8 cellular contexts compared by ENCODE assay signal in genomic region chr16:30206283-30206651, GRCh38. TPM values are rescaled to one million over a fixed set of nuclear protein-coding genes. Genes with fewer than 3 reads are reported as not detected.
DNase-seq lines count a peak whose midpoint lies in the region; ATAC-seq and TF ChIP-seq lines count a peak whose summit lies in the region.
"Not testable (repeated sequence)": the region's sequence is repeated elsewhere in the genome, so short reads cannot be mapped to it uniquely, and the experiment has no call there.

No MANE protein-coding gene starts in this region.

- H2AFZ ChIP-seq in PC-3 (ENCODE audit: low read length) = not testable (repeated sequence)

- not testable (repeated sequence) for H3K9me3 ChIP-seq in CD4-positive, CD25-positive, alpha-beta regulatory T cell (ENCODE audit: control insufficient read depth in 2 of 2, low read length in 2 of 2); PC-3 (ENCODE audit: low read length); mesodermal cell (ENCODE audit: control insufficient read depth, low read length); tibial nerve

- not testable (repeated sequence) for H3K79me2 ChIP-seq in PC-3 (ENCODE audit: low read length)

- not testable (repeated sequence) for DNase-seq in CD4-positive, CD25-positive, alpha-beta regulatory T cell; PC-3; activated CD8-positive, alpha-beta T cell treated with anti-CD3 and anti-CD28 coated beads, Interleukin-2, amount 10 ng/mL, durations not matched to agents 7 days and 5 days; central memory CD8-positive, alpha-beta T cell (ENCODE audit: low spot score in 2 of 2); left cardiac atrium; sciatic nerve (ENCODE audit: low spot score); tibial nerve (ENCODE audit: low spot score in 2 of 2)

- not testable (repeated sequence) for H3K27ac Mint-ChIP-seq in CD4-positive, CD25-positive, alpha-beta regulatory T cell; activated CD8-positive, alpha-beta T cell treated with anti-CD3 and anti-CD28 coated beads, Interleukin-2, amount 10 ng/mL, durations not matched to agents 7 days and 5 days; central memory CD8-positive, alpha-beta T cell (ENCODE audit: low read depth)

- TF ChIP-seq CTCF in PC-3 (conservative IDR thresholded peaks at IDR 0.05; ENCODE audit: low read depth, low read length); tibial nerve (IDR thresholded peaks at IDR 0.05): not testable (repeated sequence)

- ATAC-seq in CD4-positive, CD25-positive, alpha-beta regulatory T cell (ENCODE audit: low read depth in 2 of 2) = peak; percentile 47 to 55
- peak; percentile 28 for ATAC-seq in PC-3
- ATAC-seq in activated CD8-positive, alpha-beta T cell treated with anti-CD3 and anti-CD28 coated beads, Interleukin-2, amount 10 ng/mL, durations not matched to agents 7 days and 5 days = peak; percentile 66
- ATAC-seq in central memory CD8-positive, alpha-beta T cell (replicated peaks; ENCODE audit: extremely low read depth, poor library complexity, severe bottlenecking) = peak; percentile 57
- ATAC-seq in left cardiac atrium = peak; percentile 24 to 44
- ATAC-seq in sciatic nerve = peak; percentile 11

- H3K36me3 Mint-ChIP-seq in CD4-positive, CD25-positive, alpha-beta regulatory T cell; activated CD8-positive, alpha-beta T cell treated with anti-CD3 and anti-CD28 coated beads, Interleukin-2, amount 10 ng/mL, durations not matched to agents 7 days and 5 days (ENCODE audit: low read depth); central memory CD8-positive, alpha-beta T cell (ENCODE audit: insufficient read depth): not testable (repeated sequence)

- H3K4me1 ChIP-seq in CD4-positive, CD25-positive, alpha-beta regulatory T cell (ENCODE audit: control insufficient read depth, insufficient read depth, low read length, poor library complexity, severe bottlenecking); PC-3 (ENCODE audit: insufficient read depth, low read length); mesodermal cell (ENCODE audit: control insufficient read depth, insufficient read depth, low read length, poor library complexity, severe bottlenecking); tibial nerve: not testable (repeated sequence)

- not testable (repeated sequence) for H3K36me3 ChIP-seq in CD4-positive, CD25-positive, alpha-beta regulatory T cell (ENCODE audit: control insufficient read depth, insufficient read depth, low read length); PC-3 (ENCODE audit: low read depth, low read length); mesodermal cell (ENCODE audit: control insufficient read depth, insufficient read depth, low read length); tibial nerve

- TF ChIP-seq EP300 in tibial nerve (IDR thresholded peaks at IDR 0.05) = not testable (repeated sequence)

- not testable (repeated sequence) for H3K27me3 ChIP-seq in CD4-positive, CD25-positive, alpha-beta regulatory T cell (ENCODE audit: control insufficient read depth, insufficient read depth, low read length); PC-3 (ENCODE audit: low read length); tibial nerve

- H3K27ac ChIP-seq in CD4-positive, CD25-positive, alpha-beta regulatory T cell (ENCODE audit: insufficient read depth, low read length, poor library complexity, severe bottlenecking); PC-3 (ENCODE audit: low read length); mesodermal cell (ENCODE audit: low read depth, low read length, severe bottlenecking); tibial nerve: not testable (repeated sequence)

- H3F3A ChIP-seq in PC-3 (ENCODE audit: low read length, unreplicated experiment) = not testable (repeated sequence)

- not testable (repeated sequence) for H3K9ac ChIP-seq in PC-3 (ENCODE audit: low read length)

- peak overlapping the region; percentile 65; the same call in 1 of the 2 replicates for H3K4me2 ChIP-seq in PC-3 (ENCODE audit: low read length)

- CTCF ChIA-PET in PC-3 (lab: Charles Lee); activated CD8-positive, alpha-beta T cell treated with anti-CD3 and anti-CD28 coated beads, Interleukin-2, amount 10 ng/mL, durations not matched to agents 7 days and 5 days (lab: Charles Lee): not testable (repeated sequence)

- not testable (repeated sequence) for BruUV-seq in PC-3 (replicated peaks; lab: Mats Ljungman, UMichigan)

- not testable (repeated sequence) for H3K4me3 Mint-ChIP-seq in CD4-positive, CD25-positive, alpha-beta regulatory T cell; activated CD8-positive, alpha-beta T cell treated with anti-CD3 and anti-CD28 coated beads, Interleukin-2, amount 10 ng/mL, durations not matched to agents 7 days and 5 days; central memory CD8-positive, alpha-beta T cell

- intact Hi-C loops in PC-3 (cut with micrococcal nuclease); left cardiac atrium (cut with DNase I); sciatic nerve (cut with DNase I): not testable (repeated sequence)

- H3K4me1 Mint-ChIP-seq in CD4-positive, CD25-positive, alpha-beta regulatory T cell; activated CD8-positive, alpha-beta T cell treated with anti-CD3 and anti-CD28 coated beads, Interleukin-2, amount 10 ng/mL, durations not matched to agents 7 days and 5 days (ENCODE audit: low read depth); central memory CD8-positive, alpha-beta T cell: not testable (repeated sequence)

- H4K20me1 ChIP-seq in PC-3 (ENCODE audit: low read length) = not testable (repeated sequence)

- not testable (repeated sequence) for H3K9me2 ChIP-seq in PC-3 (replicated peaks; ENCODE audit: low read length)

- not testable (repeated sequence) for H3K27me3 Mint-ChIP-seq in CD4-positive, CD25-positive, alpha-beta regulatory T cell; activated CD8-positive, alpha-beta T cell treated with anti-CD3 and anti-CD28 coated beads, Interleukin-2, amount 10 ng/mL, durations not matched to agents 7 days and 5 days (ENCODE audit: low read depth); central memory CD8-positive, alpha-beta T cell

- H3K4me3 ChIP-seq in CD4-positive, CD25-positive, alpha-beta regulatory T cell (ENCODE audit: low read depth, low read length) = not testable (repeated sequence)
- H3K4me3 ChIP-seq in PC-3 (ENCODE audit: low read length) (peak overlapping the region; percentile 56; the same call in 1 of the 2 replicates), mesodermal cell (ENCODE audit: extremely low read depth, insufficient read depth, low read length, poor library complexity, severe bottlenecking) (peak overlapping the region; percentile 31), tibial nerve (peak overlapping the region; percentile 26 to 54 (median 52))

- POLR2A ChIA-PET in PC-3 (lab: Charles Lee; ENCODE audit: unreplicated experiment); activated CD8-positive, alpha-beta T cell treated with anti-CD3 and anti-CD28 coated beads, Interleukin-2, amount 10 ng/mL, durations not matched to agents 7 days and 5 days (lab: Charles Lee): not testable (repeated sequence)

- not testable (repeated sequence) for H3K9me3 Mint-ChIP-seq in CD4-positive, CD25-positive, alpha-beta regulatory T cell; activated CD8-positive, alpha-beta T cell treated with anti-CD3 and anti-CD28 coated beads, Interleukin-2, amount 10 ng/mL, durations not matched to agents 7 days and 5 days (ENCODE audit: insufficient read depth); central memory CD8-positive, alpha-beta T cell

- no CpG with 5 or more reads among the region's 30 CpGs for WGBS in mesodermal cell (ENCODE audit: insufficient coverage in 2 of 2), 2 experiments
- no CpG with 5 or more reads among the region's 30 CpGs for WGBS in tibial nerve, 2 donors

- not testable (repeated sequence) for TF ChIP-seq POLR2A in tibial nerve (IDR thresholded peaks at IDR 0.05)

RNA-seq across cellular contexts. Expression of gene SULT1A3, which starts 7.2 kb away (rescaled TPM):
- 19.3 TPM for total RNA-seq in CD4-positive, CD25-positive, alpha-beta regulatory T cell
- 1 to 10 TPM in 1 of 4 donors, under 1 TPM in 2, not detected in 1; 0.71 to 1.5 (median 0.91) TPM for polyA plus RNA-seq in CD4-positive, CD25-positive, alpha-beta regulatory T cell
- total RNA-seq in PC-3 (2014; rRNA removed) = 8.5 and 14.6 TPM in 2 replicates
- 10 to 100 TPM; 28.9 to 32.8 TPM for total RNA-seq in activated CD8-positive, alpha-beta T cell treated with anti-CD3 and anti-CD28 coated beads, Interleukin-2, amount 10 ng/mL, durations not matched to agents 7 days and 5 days
- 10 to 100 TPM; 12.0 to 22.6 TPM for total RNA-seq in left cardiac atrium
- polyA plus RNA-seq in mesodermal cell (2013, experiment 1 of 2) = 26.6 TPM
- polyA plus RNA-seq in mesodermal cell (2013, experiment 2 of 2) = 18.2 TPM
- total RNA-seq in sciatic nerve = 21.0 TPM
- 10 to 100 TPM in 3 of 4 donors, 1 to 10 TPM in 1; 9.8 to 55.3 (median 32.9) TPM for total RNA-seq in tibial nerve

RNA-seq across cellular contexts. Expression of gene SLX1A, which starts 12.6 kb away (rescaled TPM):
- 50.3 TPM for total RNA-seq in CD4-positive, CD25-positive, alpha-beta regulatory T cell
- polyA plus RNA-seq in CD4-positive, CD25-positive, alpha-beta regulatory T cell = 100 to 1,000 TPM in 3 of 4 donors, 10 to 100 TPM in 1; 56.8 to 136 (median 102) TPM
- total RNA-seq in PC-3 (2014; rRNA removed) (83.4 and 91.9 TPM in 2 replicates), left cardiac atrium (10 to 100 TPM; 18.7 to 24.8 TPM), sciatic nerve (18.5 TPM), tibial nerve (10 to 100 TPM; 45.7 to 68.7 (median 52.8) TPM)
- 100 to 1,000 TPM; 115 to 123 TPM for total RNA-seq in activated CD8-positive, alpha-beta T cell treated with anti-CD3 and anti-CD28 coated beads, Interleukin-2, amount 10 ng/mL, durations not matched to agents 7 days and 5 days
- 7.2 TPM for polyA plus RNA-seq in mesodermal cell (2013, experiment 1 of 2)
- polyA plus RNA-seq in mesodermal cell (2013, experiment 2 of 2) = 6.2 TPM

RNA-seq across cellular contexts. Expression of gene BOLA2B, which starts 12.8 kb away (rescaled TPM):
- 58.2 TPM for total RNA-seq in CD4-positive, CD25-positive, alpha-beta regulatory T cell
- 100 to 1,000 TPM; 163 to 225 (median 191) TPM for polyA plus RNA-seq in CD4-positive, CD25-positive, alpha-beta regulatory T cell
- total RNA-seq in PC-3 (2014; rRNA removed) (143 and 162 TPM in 2 replicates), left cardiac atrium (10 to 100 TPM; 71.4 to 84.6 TPM), sciatic nerve (26.9 TPM), tibial nerve (100 to 1,000 TPM; 218 to 491 (median 322) TPM)
- total RNA-seq in activated CD8-positive, alpha-beta T cell treated with anti-CD3 and anti-CD28 coated beads, Interleukin-2, amount 10 ng/mL, durations not matched to agents 7 days and 5 days = 100 to 1,000 TPM; 205 to 212 TPM
- 78.4 TPM for polyA plus RNA-seq in mesodermal cell (2013, experiment 1 of 2)
- polyA plus RNA-seq in mesodermal cell (2013, experiment 2 of 2) = 65.3 TPM

RNA-seq across cellular contexts. Expression of gene CORO1A, which starts 22.9 kb away (rescaled TPM):
- total RNA-seq in CD4-positive, CD25-positive, alpha-beta regulatory T cell = 850 TPM
- 1,000 to 10,000 TPM; 1,269 to 1,770 (median 1,540) TPM for polyA plus RNA-seq in CD4-positive, CD25-positive, alpha-beta regulatory T cell
- total RNA-seq in PC-3 (2014; rRNA removed) (8.4 and 10.3 TPM in 2 replicates), left cardiac atrium (10 to 100 TPM; 14.8 to 32.0 TPM), sciatic nerve (41.2 TPM), tibial nerve (10 to 100 TPM; 35.0 to 66.9 (median 47.1) TPM)
- 1,000 to 10,000 TPM; 1,875 to 1,983 TPM for total RNA-seq in activated CD8-positive, alpha-beta T cell treated with anti-CD3 and anti-CD28 coated beads, Interleukin-2, amount 10 ng/mL, durations not matched to agents 7 days and 5 days
- 4.1 TPM for polyA plus RNA-seq in mesodermal cell (2013, experiment 1 of 2)
- polyA plus RNA-seq in mesodermal cell (2013, experiment 2 of 2) = 3.5 TPM

RNA-seq across cellular contexts. Expression of gene NPIPB13, which starts 42.0 kb away (rescaled TPM):
- 30.5 TPM for total RNA-seq in CD4-positive, CD25-positive, alpha-beta regulatory T cell
- polyA plus RNA-seq in CD4-positive, CD25-positive, alpha-beta regulatory T cell = 1 to 10 TPM in 1 of 4 donors, under 1 TPM in 3; 0.68 to 1.0 (median 0.86) TPM
- total RNA-seq in PC-3 (2014; rRNA removed) = 0.29 and 4.3 TPM in 2 replicates
- total RNA-seq in activated CD8-positive, alpha-beta T cell treated with anti-CD3 and anti-CD28 coated beads, Interleukin-2, amount 10 ng/mL, durations not matched to agents 7 days and 5 days = 10 to 100 TPM; 12.6 to 24.3 TPM
- 1 to 10 TPM; 3.2 to 3.4 TPM for total RNA-seq in left cardiac atrium
- polyA plus RNA-seq in mesodermal cell (2013, experiment 1 of 2) = 2.1 TPM
- polyA plus RNA-seq in mesodermal cell (2013, experiment 2 of 2) = 1.9 TPM
- 35.0 TPM for total RNA-seq in sciatic nerve
- total RNA-seq in tibial nerve = 1 to 10 TPM; 5.1 to 9.6 (median 7.4) TPM

Comparison
In these comparisons a context has a peak if more than half of its experiments do, and no peak if none do; other contexts are left out.
1. ATAC-seq: peak in every context shown above with its lines; median percentile 66 in activated CD8-positive, alpha-beta T cell treated with anti-CD3 and anti-CD28 coated beads, Interleukin-2, amount 10 ng/mL, durations not matched to agents 7 days and 5 days; 57 in central memory CD8-positive, alpha-beta T cell; 51 in CD4-positive, CD25-positive, alpha-beta regulatory T cell; 34 in left cardiac atrium; 28 in PC-3; 11 in sciatic nerve.